Comparison of ENCODE assay signal across 8 cellular contexts in the genomic region with DNA sequence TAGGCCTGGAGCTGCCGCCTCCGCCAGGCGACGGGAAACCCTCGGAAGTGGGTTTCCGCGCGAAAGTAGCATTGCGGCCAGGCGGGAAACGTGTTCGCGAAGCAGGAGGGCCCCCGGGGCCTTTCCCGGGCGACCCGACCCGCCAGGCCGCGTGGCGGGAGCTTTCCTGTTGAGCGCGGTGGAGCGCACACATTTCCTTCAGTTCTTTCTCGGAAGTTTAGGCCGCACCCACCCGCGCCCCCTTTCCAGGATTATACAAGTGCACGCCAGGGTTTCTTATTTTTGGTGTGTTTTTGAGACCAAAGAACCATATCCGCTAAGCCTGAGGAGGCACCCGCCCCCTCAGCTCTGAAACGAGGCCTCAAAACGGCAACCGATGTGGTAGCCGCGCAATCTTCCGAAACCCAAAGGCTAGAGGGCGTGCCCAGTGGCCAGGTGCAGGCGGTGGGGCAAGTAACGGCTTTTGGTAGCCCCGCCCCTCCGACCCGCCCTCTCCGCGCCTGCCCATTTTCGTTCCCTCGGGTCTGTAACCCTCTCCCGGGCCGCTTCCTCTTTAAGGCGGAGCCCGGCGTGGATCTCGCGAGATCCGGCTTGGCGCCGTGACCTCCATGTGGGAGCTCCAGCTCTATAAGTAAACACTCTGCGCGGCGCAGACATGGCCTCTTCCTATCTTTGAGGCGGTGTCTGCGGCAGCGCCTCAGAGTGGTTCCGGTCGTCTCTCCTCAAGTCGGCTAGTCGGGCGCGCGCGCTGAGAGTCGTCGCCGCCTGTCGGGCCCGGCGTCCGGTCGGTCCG. TPM values are rescaled to one million over a fixed set of nuclear protein-coding genes. Genes with fewer than 3 reads are reported as not detected.
A peak's percentile ranks its signal among the peaks of the same experiment; 100 is the strongest.
DNase-seq lines count a peak whose midpoint lies in the region; ATAC-seq and TF ChIP-seq lines count a peak whose summit lies in the region.

A gene with protein sequence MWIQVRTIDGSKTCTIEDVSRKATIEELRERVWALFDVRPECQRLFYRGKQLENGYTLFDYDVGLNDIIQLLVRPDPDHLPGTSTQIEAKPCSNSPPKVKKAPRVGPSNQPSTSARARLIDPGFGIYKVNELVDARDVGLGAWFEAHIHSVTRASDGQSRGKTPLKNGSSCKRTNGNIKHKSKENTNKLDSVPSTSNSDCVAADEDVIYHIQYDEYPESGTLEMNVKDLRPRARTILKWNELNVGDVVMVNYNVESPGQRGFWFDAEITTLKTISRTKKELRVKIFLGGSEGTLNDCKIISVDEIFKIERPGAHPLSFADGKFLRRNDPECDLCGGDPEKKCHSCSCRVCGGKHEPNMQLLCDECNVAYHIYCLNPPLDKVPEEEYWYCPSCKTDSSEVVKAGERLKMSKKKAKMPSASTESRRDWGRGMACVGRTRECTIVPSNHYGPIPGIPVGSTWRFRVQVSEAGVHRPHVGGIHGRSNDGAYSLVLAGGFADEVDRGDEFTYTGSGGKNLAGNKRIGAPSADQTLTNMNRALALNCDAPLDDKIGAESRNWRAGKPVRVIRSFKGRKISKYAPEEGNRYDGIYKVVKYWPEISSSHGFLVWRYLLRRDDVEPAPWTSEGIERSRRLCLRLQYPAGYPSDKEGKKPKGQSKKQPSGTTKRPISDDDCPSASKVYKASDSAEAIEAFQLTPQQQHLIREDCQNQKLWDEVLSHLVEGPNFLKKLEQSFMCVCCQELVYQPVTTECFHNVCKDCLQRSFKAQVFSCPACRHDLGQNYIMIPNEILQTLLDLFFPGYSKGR (plus strand): TSS at position 628 of the 793 bp plus-strand sequence. CDS start 292 bp downstream, outside the sequence.

- peak within 1 kb of the TSS; percentile 94 to 98 (median 95) for H3K27ac Mint-ChIP-seq in IgD-negative memory B cell

- H3K9me3 ChIP-seq in mucosa of rectum (ENCODE audit: control insufficient read depth in 2 of 2, low read length in 2 of 2), result no peaks in the 10 kb centered on the region

- peaks cover 0 to 4% of the 10 kb centered on the region in 2 donors for H3K27me3 ChIP-seq in mucosa of rectum (ENCODE audit: control insufficient read depth in 2 of 2, insufficient read depth in 2 of 2, low read length in 2 of 2)

- H3K9me3 Mint-ChIP-seq in IgD-negative memory B cell, result no peaks in the 10 kb centered on the region

- H3K9ac ChIP-seq in mucosa of rectum (ENCODE audit: low read depth in 1 of 2, low read length in 2 of 2), result peak within 1 kb of the TSS; percentile 85 to 88

- peaks cover 6 to 13% of the 10 kb centered on the region in 2 donors for H3K4me1 ChIP-seq in mucosa of rectum (ENCODE audit: control insufficient read depth in 2 of 2, insufficient read depth in 2 of 2, low read length in 2 of 2)

- no peak for TF ChIP-seq CTCF in epithelial cell of proximal tubule (conservative IDR thresholded peaks at IDR 0.05; ENCODE audit: low read depth, low read length)

- H3K27me3 Mint-ChIP-seq in IgD-negative memory B cell, result no peaks in the 10 kb centered on the region

- H3K4me3 Mint-ChIP-seq in IgD-negative memory B cell, result peak within 1 kb of the TSS; percentile 82 to 93 (median 92)

- no peaks in the 10 kb centered on the region for H3K36me3 Mint-ChIP-seq in IgD-negative memory B cell

- H3K4me1 Mint-ChIP-seq in IgD-negative memory B cell, result peaks cover 39 to 50% (median 40%) of the 10 kb centered on the region in 3 donors

- peak within 1 kb of the TSS; percentile 79 for H3K4me3 ChIP-seq in epithelial cell of proximal tubule (ENCODE audit: low read depth, low read length)
- peak within 1 kb of the TSS; percentile 81 to 92 for H3K4me3 ChIP-seq in mucosa of rectum (ENCODE audit: low read length in 2 of 2)

- H3K36me3 ChIP-seq in mucosa of rectum (ENCODE audit: control insufficient read depth in 2 of 2, insufficient read depth in 2 of 2, low read length in 2 of 2), result no peaks in the 10 kb centered on the region

- ATAC-seq in GM21529 (IDR thresholded peaks at IDR 0.05; ENCODE audit: unreplicated experiment), result peak; percentile 77

- DNase-seq in DMS 273 treated with DMSO at 0.1 percent for 48 hours (lab: John Stamatoyannopoulos, UW) (peak; percentile 88), OCI-M2 (lab: John Stamatoyannopoulos, UW; ENCODE audit: unreplicated experiment) (peak; percentile 16), activated T-cell treated with anti-CD3 and anti-CD28 coated beads for 48 hours (ENCODE audit: low read depth) (peak; percentile 99), epithelial cell of proximal tubule (ENCODE audit: low read depth) (peak; percentile 57)
- peak; percentile 99 for DNase-seq in stimulated activated CD8-positive, alpha-beta memory T cell treated with anti-CD3 and anti-CD28 coated beads, Interleukin-4, amount 100 ng/mL, for 48 hours

- peak within 1 kb of the TSS; percentile 48 to 83 for H3K27ac ChIP-seq in mucosa of rectum (ENCODE audit: low read depth in 2 of 2, low read length in 2 of 2)

RNA-seq across cellular contexts. Expression of the gene that starts here (rescaled TPM):
- polyA plus RNA-seq in IgD-negative memory B cell, result 25.4 TPM
- 34.7 and 36.9 TPM in 2 replicates for total RNA-seq in epithelial cell of proximal tubule

Comparison
In these comparisons a context has a peak if more than half of its experiments do, and no peak if none do; other contexts are left out.
1. Peak in every context shown above with its lines: DNase-seq, ATAC-seq, H3K4me3 ChIP-seq and H3K27ac ChIP-seq.
2. DNase-seq: peak in every context shown above with its lines; median percentile 99 in activated T-cell treated with anti-CD3 and anti-CD28 coated beads for 48 hours; 99 in stimulated activated CD8-positive, alpha-beta memory T cell treated with anti-CD3 and anti-CD28 coated beads, Interleukin-4, amount 100 ng/mL, for 48 hours; 88 in DMS 273 treated with DMSO at 0.1 percent for 48 hours; 57 in epithelial cell of proximal tubule; 16 in OCI-M2.